Comparison of ENCODE assay signal across 10 cellular contexts in genomic region chr20:37697314-37697713, GRCh38. TPM values are rescaled to one million over a fixed set of nuclear protein-coding genes. Genes with fewer than 3 reads are reported as not detected.
DNase-seq lines count a peak whose midpoint lies in the region; ATAC-seq and TF ChIP-seq lines count a peak whose summit lies in the region.
"Had no signal": no experiment of that assay in that cellular context is flagged by ENCODE, and none has a peak within 500 bp of the region (broad histone marks: within the 10 kb centered on the region; RNA-seq: fewer than 3 reads in every experiment).

No MANE protein-coding gene starts in this region.

- DNase-seq in Kasumi-1 (lab: John Stamatoyannopoulos, UW) = peak; percentile 59 to 69
- DNase-seq in globus pallidus (ENCODE audit: low spot score) = peak; percentile 36
- DNase-seq in erythroblast (lab: John Stamatoyannopoulos, UW) = no peak
- no peak for DNase-seq in HCEC 1CT
- DNase-seq in mesothelial cell of epicardium (ENCODE audit: low spot score in 2 of 2, unreplicated experiment in 2 of 2) = no peak
- DNase-seq: activated T-cell treated with anti-CD3 and anti-CD28 coated beads for 4 hours, sigmoid colon had no signal

- no peak for TF ChIP-seq CTCF in mesothelial cell of epicardium (IDR thresholded peaks at IDR 0.05; ENCODE audit: unreplicated experiment)

- no peak overlapping the region for H3K27ac Mint-ChIP-seq in mesothelial cell of epicardium

- ATAC-seq in GM18511 (IDR thresholded peaks at IDR 0.05; ENCODE audit: unreplicated experiment) (peak; percentile 72), GM21717 (IDR thresholded peaks at IDR 0.05; ENCODE audit: unreplicated experiment) (peak; percentile 64), GM18873 (IDR thresholded peaks at IDR 0.05; ENCODE audit: low FRiP score, unreplicated experiment) (no peak)

- H3K27me3 Mint-ChIP-seq in mesothelial cell of epicardium (ENCODE audit: low read depth) = no peaks in the 10 kb centered on the region

- no peak for TF ChIP-seq POLR2A in erythroblast (IDR thresholded peaks at IDR 0.05; ENCODE audit: low read length)

- H3K4me3 Mint-ChIP-seq in mesothelial cell of epicardium = no peak overlapping the region

- no peaks in the 10 kb centered on the region for H3K9me3 Mint-ChIP-seq in mesothelial cell of epicardium

- H3K36me3 Mint-ChIP-seq in mesothelial cell of epicardium = no peaks in the 10 kb centered on the region

- H3K4me1 Mint-ChIP-seq in mesothelial cell of epicardium = peaks cover 18% of the 10 kb centered on the region

RNA-seq across cellular contexts. Expression of gene CTNNBL1, which starts 3.5 kb away (rescaled TPM):
- total RNA-seq in mesothelial cell of epicardium = 55.6 to 59.1 TPM (median 59.0 TPM) in 3 replicates

Comparison
In these comparisons a context has a peak if more than half of its experiments do, and no peak if none do; other contexts are left out.
1. DNase-seq: peak in Kasumi-1 (2 of 2) and globus pallidus (single experiment); none in erythroblast (0 of 2), HCEC 1CT (single experiment) and mesothelial cell of epicardium (0 of 2).